ENCODE assay signal across 12 cellular contexts in genomic region chr11:27717801-27718229, GRCh38. TPM values are rescaled to one million over a fixed set of nuclear protein-coding genes. Genes with fewer than 3 reads are reported as not detected.
DNase-seq lines count a peak whose midpoint lies in the region; ATAC-seq and TF ChIP-seq lines count a peak whose summit lies in the region.
"Had no signal": no experiment of that assay in that cellular context is flagged by ENCODE, and none has a peak within 500 bp of the region (broad histone marks: within the 10 kb centered on the region; RNA-seq: fewer than 3 reads in every experiment).

No MANE protein-coding gene starts in this region.

- H3K27me3 ChIP-seq in upper lobe of right lung, result peaks cover 63% of the 10 kb centered on the region

- DNase-seq in NCI-H146 (lab: John Stamatoyannopoulos, UW) (peak; percentile 20), NCI-H146 treated with DMSO at 0.1 percent for 48 hours (lab: John Stamatoyannopoulos, UW; ENCODE audit: unreplicated experiment) (no peak), RWPE1 (ENCODE audit: low spot score) (no peak), fibroblast of peridontal ligament (ENCODE audit: extremely low read depth) (peak; percentile 47), renal cortical epithelial cell (ENCODE audit: low read depth) (peak; percentile 15), upper lobe of right lung (no peak), SIG-M5 treated with dmso at 0.1 percent for 504 hours (lab: John Stamatoyannopoulos, UW; ENCODE audit: unreplicated experiment) (no peak)
- DNase-seq: activated CD4-positive, alpha-beta memory T cell treated with anti-CD3 and anti-CD28 coated beads for 36 hours; central memory CD4-positive, alpha-beta T cell; NCI-H510A had no signal

- ATAC-seq in upper lobe of right lung (no peak), HG02840 (IDR thresholded peaks at IDR 0.05; ENCODE audit: low FRiP score, unreplicated experiment) (no peak)

- no peak for TF ChIP-seq CTCF in RWPE1 (conservative IDR thresholded peaks at IDR 0.05; ENCODE audit: low read depth)
- TF ChIP-seq CTCF in upper lobe of right lung (IDR thresholded peaks at IDR 0.05), result no peak

- intact Hi-C loops in upper lobe of right lung (cut with DNase I), result no loop called here

- H3K4me1 ChIP-seq in upper lobe of right lung, result peaks cover 15% of the 10 kb centered on the region

- no peaks in the 10 kb centered on the region for H3K9me3 ChIP-seq in upper lobe of right lung

- POLR2A ChIA-PET in RWPE1 (lab: Yijun Ruan, JAX; ENCODE audit: low non-redundant PET), result no interaction called here

- H3K4me3 ChIP-seq in upper lobe of right lung, result no peak overlapping the region

- CTCF ChIA-PET in RWPE1 (lab: Yijun Ruan, JAX), result interaction anchor here (0.6 to 1.2 kb wide), 2 partner anchors 19 to 1658 kb away, joined by 3 to 4 read pairs; no protein-coding TSS in a partner anchor

- no peaks in the 10 kb centered on the region for H3K36me3 ChIP-seq in upper lobe of right lung

- H3K27ac ChIP-seq in RWPE1, result peak overlapping the region; percentile 81
- no peak overlapping the region for H3K27ac ChIP-seq in upper lobe of right lung
- H3K27ac ChIP-seq: HL-60 had no signal

RNA-seq across cellular contexts. Expression of gene BDNF, which starts 17.6 kb away (rescaled TPM):
- total RNA-seq in renal cortical epithelial cell (6.4 and 7.6 TPM in 2 replicates), upper lobe of right lung (4.3 TPM)
- total RNA-seq: activated CD4-positive, alpha-beta memory T cell treated with anti-CD3 and anti-CD28 coated beads for 36 hours had no signal

Comparison
In these comparisons a context has a peak if more than half of its experiments do, and no peak if none do; other contexts are left out.
1. DNase-seq: peak in NCI-H146 (single experiment), fibroblast of peridontal ligament (single experiment) and renal cortical epithelial cell (single experiment); none in NCI-H146 treated with DMSO at 0.1 percent for 48 hours (single experiment), RWPE1 (single experiment), upper lobe of right lung (single experiment) and SIG-M5 treated with dmso at 0.1 percent for 504 hours (single experiment).